30 cellular contexts compared by ENCODE assay signal in genomic region chr4:25814737-25815136, GRCh38. TPM values are rescaled to one million over a fixed set of nuclear protein-coding genes. Genes with fewer than 3 reads are reported as not detected.
A peak's percentile ranks its signal among the peaks of the same experiment; 100 is the strongest.
DNase-seq lines count a peak whose midpoint lies in the region; ATAC-seq, FAIRE-seq and TF ChIP-seq lines count a peak whose summit lies in the region.
"Had no signal": no experiment of that assay in that cellular context is flagged by ENCODE, and none has a peak within 500 bp of the region (broad histone marks: within the 10 kb centered on the region; RNA-seq: fewer than 3 reads in every experiment).

No MANE protein-coding gene starts in this region.

- H3K4me3 ChIP-seq in RWPE2 (ENCODE audit: severe bottlenecking) (no peak overlapping the region), ectodermal cell (ENCODE audit: insufficient read depth, low read depth, low read length) (no peak overlapping the region), neural progenitor cell (no peak overlapping the region)
- H3K4me3 ChIP-seq: adrenal gland, cardiac muscle cell, heart left ventricle, right atrium auricular region, thyroid gland had no signal

- H3K27ac Mint-ChIP-seq in neural progenitor cell = peak overlapping the region; percentile 81
- H3K27ac Mint-ChIP-seq: activated CD4-positive, alpha-beta T cell treated with anti-CD3 and anti-CD28 coated beads, Interleukin-2, amount 10 ng/mL, durations not matched to agents 7 days and 5 days; activated CD8-positive, alpha-beta memory T cell treated with anti-CD3 and anti-CD28 coated beads, Interleukin-2, amount 10 ng/mL, durations not matched to agents 7 days and 5 days; activated T-cell treated with anti-CD3 and anti-CD28 coated beads, Interleukin-2, amount 50 U/mL, for 72 hours; CD4-positive, alpha-beta T cell; naive thymus-derived CD4-positive, alpha-beta T cell; stimulated activated naive CD8-positive, alpha-beta T cell treated with anti-CD3 and anti-CD28 coated beads, Interleukin-15, Interleukin-2, amounts not matched to agents 100 ng/mL and 50 ng/mL, for 24 hours; T-helper 2 cell treated with Interferon-gamma antibody and Interleukin-4, amounts not matched to agents 5 μg/mL and 100 μg/mL, for 36 hours had no signal

- ATAC-seq in RWPE2 (ENCODE audit: low read depth) = peak; percentile 28; the same call in 2 of the 3 replicates
- ATAC-seq in HG03378 (IDR thresholded peaks at IDR 0.05; ENCODE audit: unreplicated experiment) = no peak
- ATAC-seq: activated CD8-positive, alpha-beta memory T cell treated with anti-CD3 and anti-CD28 coated beads, Interleukin-2, amount 10 ng/mL, durations not matched to agents 7 days and 5 days; activated T-cell treated with anti-CD3 and anti-CD28 coated beads, Interleukin-2, amount 50 U/mL, for 72 hours; HepG2 had no signal

- no peaks in the 10 kb centered on the region for H3K79me2 ChIP-seq in neural progenitor cell (ENCODE audit: low read depth)

- whole genome bisulfite sequencing in ectodermal cell, 2 experiments = 92 to 96% methylated on average over 2 of the region's 2 CpGs

- H3K27me3 ChIP-seq in RWPE2 (ENCODE audit: insufficient read depth, poor library complexity, severe bottlenecking) (no peaks in the 10 kb centered on the region), ectodermal cell (ENCODE audit: control insufficient read depth, insufficient read depth, low read length, poor library complexity, severe bottlenecking) (no peaks in the 10 kb centered on the region), neural progenitor cell (no peaks in the 10 kb centered on the region)
- H3K27me3 ChIP-seq: adrenal gland, cardiac muscle cell, heart left ventricle, right atrium auricular region, thyroid gland had no signal

- DNase-seq in RWPE2 (ENCODE audit: low spot score) (no peak), neural progenitor cell (ENCODE audit: low spot score) (no peak), posterior vena cava (ENCODE audit: low spot score) (no peak), NCI-H69 (lab: John Stamatoyannopoulos, UW) (no peak), RCC 7860 (ENCODE audit: low spot score) (no peak)
- DNase-seq: activated CD4-positive, alpha-beta T cell treated with anti-CD3 and anti-CD28 coated beads, Interleukin-2, amount 10 ng/mL, durations not matched to agents 7 days and 5 days; activated CD8-positive, alpha-beta memory T cell treated with anti-CD3 and anti-CD28 coated beads, Interleukin-2, amount 10 ng/mL, durations not matched to agents 7 days and 5 days; activated naive CD4-positive, alpha-beta T cell treated with Interleukin-2 at 50 U/mL for 16 hours; activated T-cell treated with anti-CD3 and anti-CD28 coated beads, Interleukin-2, amount 50 U/mL, for 72 hours; CD4-positive, alpha-beta T cell; DMS53; GDM1; naive thymus-derived CD4-positive, alpha-beta T cell; NCI-H1092 treated with DMSO at 0.1 percent for 48 hours; NCI-H187 treated with DMSO at 0.1 percent for 48 hours; NCI-H526 treated with DMSO at 0.1 percent for 48 hours; stimulated activated CD4-positive, alpha-beta T cell treated with anti-CD3 and anti-CD28 coated beads, Interleukin-4, amount 100 ng/mL, for 4 hours; WERI-Rb-1 had no signal

- H3K9me3 Mint-ChIP-seq in neural progenitor cell = no peaks in the 10 kb centered on the region
- H3K9me3 Mint-ChIP-seq: activated CD4-positive, alpha-beta T cell treated with anti-CD3 and anti-CD28 coated beads, Interleukin-2, amount 10 ng/mL, durations not matched to agents 7 days and 5 days; activated T-cell treated with anti-CD3 and anti-CD28 coated beads, Interleukin-2, amount 50 U/mL, for 72 hours; CD4-positive, alpha-beta T cell; naive thymus-derived CD4-positive, alpha-beta T cell; stimulated activated naive CD8-positive, alpha-beta T cell treated with anti-CD3 and anti-CD28 coated beads, Interleukin-15, Interleukin-2, amounts not matched to agents 100 ng/mL and 50 ng/mL, for 24 hours; T-helper 2 cell treated with Interferon-gamma antibody and Interleukin-4, amounts not matched to agents 5 μg/mL and 100 μg/mL, for 36 hours had no signal

- H3K9me3 ChIP-seq in RWPE2 (ENCODE audit: severe bottlenecking) = no peaks in the 10 kb centered on the region
- no peaks in the 10 kb centered on the region for H3K9me3 ChIP-seq in ectodermal cell (ENCODE audit: control insufficient read depth, low read length)
- H3K9me3 ChIP-seq in neural progenitor cell (ENCODE audit: low read depth) = no peaks in the 10 kb centered on the region
- H3K9me3 ChIP-seq: adrenal gland, heart left ventricle, right atrium auricular region, thyroid gland had no signal

- H3K9ac ChIP-seq in neural progenitor cell = no peak overlapping the region

- no peak overlapping the region for H3K4me2 ChIP-seq in neural progenitor cell

- H2AFZ ChIP-seq in neural progenitor cell (replicated peaks) = no peak overlapping the region

- intact Hi-C loops in posterior vena cava (cut with DNase I) = no loop called here

- no peak for FAIRE-seq in RCC 7860 (lab: Jason Lieb, UNC)
- FAIRE-seq: H54, HepG2 had no signal

- peaks cover 21% of the 10 kb centered on the region for H3K4me1 Mint-ChIP-seq in neural progenitor cell
- H3K4me1 Mint-ChIP-seq: activated CD4-positive, alpha-beta T cell treated with anti-CD3 and anti-CD28 coated beads, Interleukin-2, amount 10 ng/mL, durations not matched to agents 7 days and 5 days; activated CD8-positive, alpha-beta memory T cell treated with anti-CD3 and anti-CD28 coated beads, Interleukin-2, amount 10 ng/mL, durations not matched to agents 7 days and 5 days had no signal

- peaks cover 14% of the 10 kb centered on the region; the same call in 1 of the 2 replicates for H3K36me3 ChIP-seq in RWPE2 (ENCODE audit: low read depth)
- no peaks in the 10 kb centered on the region for H3K36me3 ChIP-seq in ectodermal cell (ENCODE audit: control insufficient read depth, insufficient read depth, low read length)
- no peaks in the 10 kb centered on the region for H3K36me3 ChIP-seq in neural progenitor cell
- H3K36me3 ChIP-seq: adrenal gland, cardiac muscle cell, right atrium auricular region, thyroid gland had no signal

- peaks cover 9% of the 10 kb centered on the region for H3K36me3 Mint-ChIP-seq in neural progenitor cell

- peaks cover 9% of the 10 kb centered on the region for H3K27me3 Mint-ChIP-seq in neural progenitor cell (ENCODE audit: insufficient read depth, low read depth)
- H3K27me3 Mint-ChIP-seq: activated CD4-positive, alpha-beta T cell treated with anti-CD3 and anti-CD28 coated beads, Interleukin-2, amount 10 ng/mL, durations not matched to agents 7 days and 5 days; activated CD8-positive, alpha-beta memory T cell treated with anti-CD3 and anti-CD28 coated beads, Interleukin-2, amount 10 ng/mL, durations not matched to agents 7 days and 5 days; CD4-positive, alpha-beta T cell; naive thymus-derived CD4-positive, alpha-beta T cell; stimulated activated naive CD8-positive, alpha-beta T cell treated with anti-CD3 and anti-CD28 coated beads, Interleukin-15, Interleukin-2, amounts not matched to agents 100 ng/mL and 50 ng/mL, for 24 hours had no signal

- TF ChIP-seq CTCF in RWPE2 (IDR thresholded peaks at IDR 0.05; ENCODE audit: poor library complexity, severe bottlenecking) (no peak), neural progenitor cell (IDR thresholded peaks at IDR 0.05) (no peak)

- H3F3A ChIP-seq in neural progenitor cell (ENCODE audit: low read depth) = no peaks in the 10 kb centered on the region

- H3K4me3 Mint-ChIP-seq in neural progenitor cell = no peak overlapping the region
- H3K4me3 Mint-ChIP-seq: activated CD4-positive, alpha-beta T cell treated with anti-CD3 and anti-CD28 coated beads, Interleukin-2, amount 10 ng/mL, durations not matched to agents 7 days and 5 days; activated CD8-positive, alpha-beta memory T cell treated with anti-CD3 and anti-CD28 coated beads, Interleukin-2, amount 10 ng/mL, durations not matched to agents 7 days and 5 days; activated T-cell treated with anti-CD3 and anti-CD28 coated beads, Interleukin-2, amount 50 U/mL, for 72 hours; CD4-positive, alpha-beta T cell; naive thymus-derived CD4-positive, alpha-beta T cell; stimulated activated naive CD8-positive, alpha-beta T cell treated with anti-CD3 and anti-CD28 coated beads, Interleukin-15, Interleukin-2, amounts not matched to agents 100 ng/mL and 50 ng/mL, for 24 hours; T-helper 2 cell treated with Interferon-gamma antibody and Interleukin-4, amounts not matched to agents 5 μg/mL and 100 μg/mL, for 36 hours had no signal

- H3K4me1 ChIP-seq in RWPE2 (ENCODE audit: insufficient read depth, poor library complexity, severe bottlenecking) (peaks cover 35% of the 10 kb centered on the region), ectodermal cell (ENCODE audit: control insufficient read depth, insufficient read depth, low read length) (peaks cover 17% of the 10 kb centered on the region), neural progenitor cell (peaks cover 10% of the 10 kb centered on the region)

- H3K27ac ChIP-seq in RWPE2 (ENCODE audit: poor library complexity, severe bottlenecking) (peak overlapping the region; percentile 92), ectodermal cell (ENCODE audit: insufficient read depth, low read depth, low read length, poor library complexity, severe bottlenecking) (peak overlapping the region; percentile 30), neural progenitor cell (no peak overlapping the region)
- H3K27ac ChIP-seq: cardiac muscle cell, HL-60, right atrium auricular region, WERI-Rb-1 had no signal

- H4K20me1 ChIP-seq in neural progenitor cell (ENCODE audit: low read depth) = no peaks in the 10 kb centered on the region

RNA-seq across cellular contexts. Expression of gene SEL1L3, which starts 48.1 kb away (rescaled TPM):
- polyA plus RNA-seq in ectodermal cell (2013, experiment 1 of 4) = 40.7 TPM
- polyA plus RNA-seq in ectodermal cell (2013, experiment 2 of 4) = 39.1 TPM
- polyA plus RNA-seq in ectodermal cell (2013, experiment 3 of 4) = 31.2 TPM
- polyA plus RNA-seq in ectodermal cell (2013, experiment 4 of 4) = 29.0 TPM
- total RNA-seq in neural progenitor cell (ENCODE audit: low replicate concordance) = 49.6 and 87.2 TPM in 2 replicates
- total RNA-seq in posterior vena cava = 1 to 10 TPM; 9.5 to 9.7 TPM
